In the genomic region with DNA sequence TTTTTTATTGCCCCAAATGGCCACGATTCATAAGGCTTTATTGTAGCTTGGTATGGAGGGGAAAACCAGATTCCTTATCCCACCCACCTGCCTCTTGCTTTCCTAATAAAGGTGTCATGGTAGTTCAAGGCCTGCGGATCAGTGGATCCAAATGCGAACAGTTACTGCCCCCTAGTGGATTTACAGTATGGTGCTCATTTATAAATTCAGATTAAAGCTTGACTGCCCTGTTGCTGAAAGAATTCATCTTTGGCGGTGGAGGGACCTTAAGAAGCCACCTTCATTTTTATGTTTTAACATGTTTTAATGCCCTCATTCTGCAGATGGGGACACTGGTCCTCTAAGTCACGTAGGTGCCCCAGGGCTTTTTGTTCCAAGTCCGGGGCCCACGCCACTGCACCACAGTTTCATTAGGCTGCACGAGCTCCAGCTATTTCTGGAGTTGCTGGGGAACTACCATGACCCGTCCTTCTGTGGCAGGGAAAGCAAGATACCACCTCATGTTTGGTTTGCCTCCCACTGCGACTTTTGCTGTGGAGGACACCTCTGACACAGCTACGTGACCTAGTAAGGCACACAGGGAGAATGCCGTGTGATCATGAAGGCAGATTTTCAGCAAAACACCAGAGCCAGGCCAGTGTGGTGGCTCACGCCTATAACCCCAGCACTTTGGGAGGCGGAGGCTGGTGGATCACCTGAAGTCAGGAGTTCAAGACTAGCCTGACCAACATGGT, we compare ENCODE assay signal across 8 cellular contexts. TPM values are rescaled to one million over a fixed set of nuclear protein-coding genes. Genes with fewer than 3 reads are reported as not detected.
DNase-seq lines count a peak whose midpoint lies in the region; ATAC-seq, FAIRE-seq and TF ChIP-seq lines count a peak whose summit lies in the region.

No MANE protein-coding gene starts in this region.

- H3K27me3 ChIP-seq in RWPE2 (ENCODE audit: insufficient read depth, poor library complexity, severe bottlenecking) (no peaks in the 10 kb centered on the region), lung (ENCODE audit: control insufficient read depth, insufficient read depth) (no peaks in the 10 kb centered on the region)

- ATAC-seq in Right ventricle myocardium inferior (peak; percentile 37), RWPE2 (ENCODE audit: low read depth) (peak; percentile 68; the same call in 2 of the 3 replicates), lung (ENCODE audit: insufficient read depth, low FRiP score) (no peak), HG02973 (IDR thresholded peaks at IDR 0.05; ENCODE audit: unreplicated experiment) (no peak)

- H3K27ac ChIP-seq in RWPE2 (ENCODE audit: poor library complexity, severe bottlenecking), result no peak overlapping the region
- H3K27ac ChIP-seq in coronary artery, result peak overlapping the region in 1 of 2 donors; percentile 36
- no peak overlapping the region for H3K27ac ChIP-seq in lung (ENCODE audit: low read depth in 1 of 2, low read length in 1 of 2)

- H3K4me1 ChIP-seq in RWPE2 (ENCODE audit: insufficient read depth, poor library complexity, severe bottlenecking) (no peaks in the 10 kb centered on the region), lung (ENCODE audit: control insufficient read depth in 2 of 2, insufficient read depth in 2 of 2, low read length in 2 of 2) (peaks cover 2 to 13% of the 10 kb centered on the region in 2 donors)

- no peak for FAIRE-seq in H54 (lab: Jason Lieb, UNC)

- H3K9me3 ChIP-seq in RWPE2 (ENCODE audit: severe bottlenecking), result no peaks in the 10 kb centered on the region
- no peaks in the 10 kb centered on the region for H3K9me3 ChIP-seq in lung (ENCODE audit: control insufficient read depth in 2 of 2, insufficient read depth in 1 of 2, low read length in 1 of 2)

- 45 to 52% methylated on average over 14 of the region's 14 CpGs for WGBS in lung, 2 donors

- peak; percentile 85 for TF ChIP-seq CTCF in RWPE2 (IDR thresholded peaks at IDR 0.05; ENCODE audit: poor library complexity, severe bottlenecking)
- TF ChIP-seq CTCF in coronary artery (IDR thresholded peaks at IDR 0.05), result peak; percentile 85
- peak; percentile 67 for TF ChIP-seq CTCF in lung (IDR thresholded peaks at IDR 0.05; ENCODE audit: control extremely low read depth, extremely low read depth)

- H3K36me3 ChIP-seq in RWPE2 (ENCODE audit: low read depth), result no peaks in the 10 kb centered on the region
- H3K36me3 ChIP-seq in lung (ENCODE audit: control insufficient read depth in 2 of 2, insufficient read depth in 2 of 2, low read length in 2 of 2), result no peaks in the 10 kb centered on the region

- intact Hi-C loops in Right ventricle myocardium inferior (cut with DNase I), result loop anchor here (2.0 to 5.0 kb wide), 5 partner anchors 136 to 355 kb away; partner anchors contain the start of genes FADS1, FEN1, MYRF and TMEM258
- intact Hi-C loops in cardiac septum (cut with DNase I), result loop anchor here (5.0 kb wide), 6 partner anchors 136 to 361 kb away; partner anchors contain the start of gene FADS1

- H3K4me3 ChIP-seq in RWPE2 (ENCODE audit: severe bottlenecking), result no peak overlapping the region
- H3K4me3 ChIP-seq in coronary artery, result no peak overlapping the region
- no peak overlapping the region for H3K4me3 ChIP-seq in lung

- no peak for DNase-seq in Right ventricle myocardium inferior (ENCODE audit: missing footprints)
- no peak for DNase-seq in cardiac septum (ENCODE audit: low spot score)
- peak; percentile 69 for DNase-seq in M059J (ENCODE audit: low read depth)
- DNase-seq in RWPE2 (ENCODE audit: low spot score), result no peak
- DNase-seq in coronary artery (ENCODE audit: low spot score), result no peak
- DNase-seq in lung (ENCODE audit: low spot score), result no peak
- DNase-seq in H54 (ENCODE audit: insufficient read length, low spot score), result no peak

- no peak for TF ChIP-seq POLR2A in H54 (IDR thresholded peaks at IDR 0.05; ENCODE audit: low read depth, low read length)

RNA-seq across cellular contexts. Expression of gene INCENP, which starts 15.6 kb away (rescaled TPM):
- 10.5 TPM for total RNA-seq in Right ventricle myocardium inferior
- total RNA-seq in cardiac septum, result 13.5 TPM
- total RNA-seq in M059J (2014; rRNA removed; shearing (Covaris generic)), result 47.9 and 76.2 TPM in 2 replicates
- total RNA-seq in lung, result 10 to 100 TPM; 13.3 to 14.1 TPM
- polyA plus RNA-seq in lung, result 1 to 10 TPM; 3.8 to 6.8 TPM

Comparison
In these comparisons a context has a peak if more than half of its experiments do, and no peak if none do; other contexts are left out.
1. ATAC-seq: peak in Right ventricle myocardium inferior (single experiment) and RWPE2 (single experiment); none in lung (single experiment) and HG02973 (single experiment).
2. Peak in every context shown above with its lines, with median percentiles within 50 percentile points of each other: CTCF ChIP-seq.